Comparison of ENCODE assay signal across 34 cellular contexts in the genomic region with DNA sequence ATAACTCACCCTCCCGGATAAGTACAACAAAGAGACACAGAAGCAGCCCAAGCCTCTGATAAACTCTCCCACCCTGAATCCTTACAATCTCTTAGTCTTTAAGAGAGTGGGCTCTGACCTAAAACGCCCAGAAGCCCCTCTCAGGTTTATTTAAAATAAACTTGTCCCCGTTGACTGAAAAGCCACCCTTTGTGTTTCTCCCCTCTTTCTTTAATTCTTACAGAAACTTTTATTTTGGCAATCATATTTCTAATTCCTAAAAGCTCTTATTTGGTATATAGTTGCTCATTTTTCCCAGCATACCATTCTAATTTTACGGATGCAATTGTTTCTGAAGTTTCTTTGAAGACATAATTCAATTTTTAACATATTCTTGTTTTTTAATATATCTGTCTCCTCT.
"Had no signal": no experiment of that assay in that cellular context is flagged by ENCODE, and none has a peak within 500 bp of the region (broad histone marks: within the 10 kb centered on the region; RNA-seq: fewer than 3 reads in every experiment).

No MANE protein-coding gene starts in this region.

- H3K4me3 ChIP-seq: MG63 had no signal

- H3K27me3 ChIP-seq: MG63 had no signal

- DNase-seq: Karpas-422, Kasumi-1, MG63, MM.1S, MV-4-11, NCI-H1048, NCI-H1092, NCI-H1092 treated with DMSO at 0.1 percent for 48 hours, NCI-H1105, NCI-H1105 treated with DMSO at 0.1 percent for 48 hours, NCI-H1417, NCI-H1417 treated with DMSO at 0.1 percent for 48 hours, NCI-H1436, NCI-H1436 treated with DMSO at 0.1 percent for 48 hours, NCI-H146, NCI-H1694, NCI-H1694 treated with DMSO at 0.1 percent for 48 hours, NCI-H187, NCI-H187 treated with DMSO at 0.1 percent for 48 hours, NCI-H1930, NCI-H2029, NCI-H2029 treated with DMSO at 0.1 percent for 48 hours, NCI-H2081, NCI-H2081 treated with DMSO at 0.1 percent for 48 hours, NCI-H2107, NCI-H2171, NCI-H2171 treated with DMSO at 0.1 percent for 48 hours, NCI-H2227 treated with DMSO at 0.1 percent for 48 hours, NCI-H226, NCI-H345, NCI-H446, NCI-H446 treated with DMSO at 0.1 percent for 48 hours, NCI-H510A, NCI-H510A treated with DMSO at 0.1 percent for 48 hours had no signal

- H3K36me3 ChIP-seq: MG63 had no signal
